Comparison of ENCODE assay signal across 28 cellular contexts in the genomic region with DNA sequence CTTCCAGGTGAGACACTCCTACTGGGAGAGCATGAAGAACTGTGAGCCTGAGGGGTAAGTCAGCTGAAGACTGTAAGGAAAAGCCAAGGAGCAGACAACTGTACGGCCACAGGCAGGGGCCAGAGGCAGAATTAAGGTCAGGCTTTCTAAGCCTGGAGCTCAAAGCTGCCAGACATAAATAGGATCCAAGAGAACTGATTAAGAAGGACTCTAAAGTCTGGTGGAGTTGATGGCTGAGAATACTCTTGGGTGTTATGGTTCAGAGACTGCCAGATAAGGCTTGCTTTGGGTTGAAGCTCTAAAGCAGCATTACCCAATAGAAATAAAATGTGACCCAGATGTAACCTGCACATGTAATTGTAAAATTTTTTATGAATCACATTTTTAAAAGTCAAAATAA. TPM values are rescaled to one million over a fixed set of nuclear protein-coding genes. Genes with fewer than 3 reads are reported as not detected.
"Had no signal": no experiment of that assay in that cellular context is flagged by ENCODE, and none has a peak within 500 bp of the region (broad histone marks: within the 10 kb centered on the region; RNA-seq: fewer than 3 reads in every experiment).

No MANE protein-coding gene starts in this region.

- H3K27ac ChIP-seq: brain microvascular endothelial cell, coronary artery, dorsolateral prefrontal cortex, esophagus muscularis mucosa, gastroesophageal sphincter had no signal

- H3K9me3 ChIP-seq: esophagus muscularis mucosa, gastroesophageal sphincter had no signal

- ATAC-seq: activated naive CD4-positive, alpha-beta T cell treated with anti-CD3 and anti-CD28 coated beads, Interleukin-2, amount 50 U/mL, for 72 hours; activated T-cell treated with anti-CD3 and anti-CD28 coated beads, Interleukin-2, amount 50 U/mL, for 72 hours; gastroesophageal sphincter; WTC11 had no signal

- H3K27me3 ChIP-seq: brain microvascular endothelial cell, dorsolateral prefrontal cortex, esophagus muscularis mucosa had no signal

- FAIRE-seq: astrocyte, bronchial epithelial cell had no signal

- H3K4me3 ChIP-seq: coronary artery, dorsolateral prefrontal cortex, esophagus muscularis mucosa, gastroesophageal sphincter had no signal

- H3K36me3 ChIP-seq: brain microvascular endothelial cell, esophagus muscularis mucosa, gastroesophageal sphincter had no signal

- DNase-seq: activated CD4-positive, alpha-beta memory T cell treated with anti-CD3 and anti-CD28 coated beads, Interleukin-2, amount 10 ng/mL, durations not matched to agents 7 days and 5 days; activated CD4-positive, alpha-beta T cell treated with anti-CD3 and anti-CD28 coated beads for 1 hour; activated CD4-positive, alpha-beta T cell treated with anti-CD3 and anti-CD28 coated beads for 4 hours; activated CD4-positive, alpha-beta T cell treated with anti-CD3 and anti-CD28 coated beads, Interleukin-2, amount 10 ng/mL, durations not matched to agents 7 days and 5 days; activated CD4-positive, alpha-beta T cell treated with anti-CD3 and anti-CD28 coated beads, Interleukin-2, amount 50 U/mL, for 4 hours; activated CD8-positive, alpha-beta memory T cell treated with anti-CD3 and anti-CD28 coated beads, Interleukin-2, amount 50 U/mL, for 48 hours; activated gamma-delta T cell; activated naive CD4-positive, alpha-beta T cell; activated naive CD4-positive, alpha-beta T cell treated with anti-CD3 and anti-CD28 coated beads, Interleukin-2, amount 10 ng/mL, durations not matched to agents 7 days and 5 days; activated naive CD8-positive, alpha-beta T cell treated with anti-CD3 and anti-CD28 coated beads, Interleukin-2, amount 10 ng/mL, durations not matched to agents 7 days and 5 days; activated T-cell treated with anti-CD3 and anti-CD28 coated beads for 4 hours; activated T-cell treated with anti-CD3 and anti-CD28 coated beads, Interleukin-2, amount 50 U/mL, for 24 hours; activated T-cell treated with anti-CD3 and anti-CD28 coated beads, Interleukin-2, amount 50 U/mL, for 72 hours; brain microvascular endothelial cell; dorsolateral prefrontal cortex; effector memory CD4-positive, alpha-beta T cell; endodermal cell; erythroblast; foreskin melanocyte; T-helper 2 cell had no signal

- H3K4me1 ChIP-seq: esophagus muscularis mucosa, gastroesophageal sphincter had no signal

RNA-seq across cellular contexts. Expression of a gene that starts 12.2 kb away (rescaled TPM):
- total RNA-seq: T-helper 1 cell treated with Interleukin-12 subunit alpha and Interleukin-12 subunit beta and Interleukin-4 antibody, amounts not matched to agents 30 ng/mL and 1 ng/mL, for 36 hours had no signal
